ENCODE assay signal across 20 cellular contexts in the genomic region with DNA sequence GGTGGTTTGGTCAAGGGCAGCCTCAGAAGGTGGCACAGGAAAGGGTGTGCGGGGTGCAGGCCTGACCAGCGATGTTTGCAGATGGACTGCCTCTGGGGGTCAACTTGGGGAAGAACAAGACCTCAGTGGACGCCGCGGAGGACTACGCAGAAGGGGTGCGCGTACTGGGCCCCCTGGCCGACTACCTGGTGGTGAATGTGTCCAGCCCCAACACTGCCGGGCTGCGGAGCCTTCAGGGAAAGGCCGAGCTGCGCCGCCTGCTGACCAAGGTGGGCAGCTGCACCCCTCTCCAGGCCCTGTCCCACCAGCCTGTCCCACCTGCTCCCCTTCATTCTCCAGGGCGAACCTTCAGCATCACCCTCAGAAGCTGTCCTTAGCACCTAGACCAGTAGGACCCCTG. TPM values are rescaled to one million over a fixed set of nuclear protein-coding genes. Genes with fewer than 3 reads are reported as not detected.
DNase-seq lines count a peak whose midpoint lies in the region; ATAC-seq and TF ChIP-seq lines count a peak whose summit lies in the region.
"Had no signal": no experiment of that assay in that cellular context is flagged by ENCODE, and none has a peak within 500 bp of the region (broad histone marks: within the 10 kb centered on the region; RNA-seq: fewer than 3 reads in every experiment).

No MANE protein-coding gene starts in this region.

- H3K27ac ChIP-seq in upper lobe of right lung: no peak overlapping the region
- H3K27ac ChIP-seq: heart left ventricle, right atrium auricular region, tibial nerve had no signal

- H3K27ac Mint-ChIP-seq in mesothelial cell of epicardium: no peak overlapping the region
- H3K27ac Mint-ChIP-seq: T-helper 1 cell treated with Interleukin-12 subunit alpha and Interleukin-12 subunit beta and Interleukin-4 antibody, amounts not matched to agents 30 μg/mL and 1 μg/mL, for 36 hours had no signal

- no peaks in the 10 kb centered on the region for H3K4me1 Mint-ChIP-seq in mesothelial cell of epicardium

- peak; percentile 21 for DNase-seq in BE2C
- DNase-seq in HFF-Myc (ENCODE audit: extremely low read depth, low read depth): no peak
- DNase-seq in epithelial cell of esophagus (ENCODE audit: low read depth): no peak
- DNase-seq in mesothelial cell of epicardium (ENCODE audit: low spot score in 2 of 2, unreplicated experiment in 2 of 2): no peak
- DNase-seq in activated CD4-positive, alpha-beta T cell treated with anti-CD3 and anti-CD28 coated beads for 4 hours: no peak
- no peak for DNase-seq in upper lobe of right lung
- no peak for DNase-seq in NCI-H1930 (lab: John Stamatoyannopoulos, UW)
- DNase-seq: activated CD4-positive, alpha-beta T cell treated with anti-CD3 and anti-CD28 coated beads for 1 hour; activated CD8-positive, alpha-beta memory T cell treated with anti-CD3 and anti-CD28 coated beads, Interleukin-2, amount 50 U/mL, for 48 hours; C1 segment of cervical spinal cord; cerebellar nuclear complex; DMS79 treated with DMSO at 0.1 percent for 48 hours; NCI-H1105 treated with DMSO at 0.1 percent for 48 hours had no signal

- H3K4me3 ChIP-seq in BE2C (ENCODE audit: low read depth, low read length) (no peak overlapping the region), HFF-Myc (replicated peaks; ENCODE audit: low read depth, low read length) (no peak overlapping the region), epithelial cell of esophagus (ENCODE audit: low read length) (no peak overlapping the region), upper lobe of right lung (no peak overlapping the region)
- H3K4me3 ChIP-seq: GM12878, heart left ventricle, right atrium auricular region, tibial nerve had no signal

- intact Hi-C loops in upper lobe of right lung (cut with DNase I): no loop called here

- ATAC-seq in upper lobe of right lung: no peak
- ATAC-seq in HG03354 (IDR thresholded peaks at IDR 0.05; ENCODE audit: poor library complexity, severe bottlenecking, unreplicated experiment): no peak
- ATAC-seq: activated naive CD4-positive, alpha-beta T cell treated with anti-CD3 and anti-CD28 coated beads, Interleukin-2, amount 50 U/mL, for 72 hours; GM12878; heart left ventricle had no signal

- H3K4me1 ChIP-seq in BE2C (no peaks in the 10 kb centered on the region), upper lobe of right lung (peaks cover 18% of the 10 kb centered on the region)

- H3K27me3 ChIP-seq in BE2C (no peaks in the 10 kb centered on the region), upper lobe of right lung (no peaks in the 10 kb centered on the region)
- H3K27me3 ChIP-seq: heart left ventricle, right atrium auricular region, tibial nerve had no signal

- H3K4me3 Mint-ChIP-seq in mesothelial cell of epicardium: no peak overlapping the region
- H3K4me3 Mint-ChIP-seq: T-helper 1 cell treated with Interleukin-12 subunit alpha and Interleukin-12 subunit beta and Interleukin-4 antibody, amounts not matched to agents 30 μg/mL and 1 μg/mL, for 36 hours had no signal

- H3K36me3 ChIP-seq in BE2C: peaks cover 42% of the 10 kb centered on the region
- peaks cover 26% of the 10 kb centered on the region for H3K36me3 ChIP-seq in upper lobe of right lung

- H3K9me3 Mint-ChIP-seq in mesothelial cell of epicardium: no peaks in the 10 kb centered on the region
- H3K9me3 Mint-ChIP-seq: activated naive CD4-positive, alpha-beta T cell treated with anti-CD3 and anti-CD28 coated beads, Interleukin-2, amount 50 U/mL, for 72 hours; T-helper 1 cell treated with Interleukin-12 subunit alpha and Interleukin-12 subunit beta and Interleukin-4 antibody, amounts not matched to agents 30 μg/mL and 1 μg/mL, for 36 hours had no signal

- H3K9me3 ChIP-seq in BE2C: no peaks in the 10 kb centered on the region
- no peaks in the 10 kb centered on the region for H3K9me3 ChIP-seq in upper lobe of right lung
- H3K9me3 ChIP-seq: heart left ventricle, right atrium auricular region, tibial nerve had no signal

- H3K36me3 Mint-ChIP-seq in mesothelial cell of epicardium: peaks cover 35% of the 10 kb centered on the region

- 0 out of 2 replicates have a peak, but pooled peaks have one; percentile 17 for TF ChIP-seq CTCF in BE2C (IDR thresholded peaks at IDR 0.05; ENCODE audit: low read depth, low read length)
- peak; percentile 34 for TF ChIP-seq CTCF in HFF-Myc (IDR thresholded peaks at IDR 0.05; ENCODE audit: low read depth, low read length, missing control alignments)
- TF ChIP-seq CTCF in epithelial cell of esophagus (IDR thresholded peaks at IDR 0.05; ENCODE audit: insufficient read depth, low read depth, low read length, missing control alignments): peak; percentile 39
- TF ChIP-seq CTCF in mesothelial cell of epicardium (IDR thresholded peaks at IDR 0.05; ENCODE audit: unreplicated experiment): peak; percentile 41
- no peak for TF ChIP-seq CTCF in upper lobe of right lung (IDR thresholded peaks at IDR 0.05)

- H3K27me3 Mint-ChIP-seq in mesothelial cell of epicardium (ENCODE audit: low read depth): no peaks in the 10 kb centered on the region

RNA-seq across cellular contexts. Expression of gene DHODH, which starts 12.5 kb away (rescaled TPM):
- polyA plus RNA-seq in BE2C (2012; ENCODE audit: insufficient read depth, insufficient read length, low read depth): 24.9 TPM
- total RNA-seq in mesothelial cell of epicardium: 9.2 to 11.7 TPM (median 11.5 TPM) in 3 replicates
- total RNA-seq in upper lobe of right lung: 7.7 TPM

RNA-seq across cellular contexts. Expression of gene PKD1L3, which starts 20.8 kb away (rescaled TPM):
- not detected for polyA plus RNA-seq in BE2C (2012; ENCODE audit: insufficient read depth, insufficient read length, low read depth)
- total RNA-seq in mesothelial cell of epicardium (0.04 to 0.05 TPM in 2 of 3 replicates, not detected in the other), upper lobe of right lung (0.32 TPM)

RNA-seq across cellular contexts. Expression of gene HP, which starts 33.3 kb away (rescaled TPM):
- polyA plus RNA-seq in BE2C (2012; ENCODE audit: insufficient read depth, insufficient read length, low read depth): 0.59 TPM
- total RNA-seq in mesothelial cell of epicardium (not detected in 3 replicates), upper lobe of right lung (94.2 TPM)
- total RNA-seq: activated naive CD4-positive, alpha-beta T cell treated with anti-CD3 and anti-CD28 coated beads, Interleukin-2, amount 50 U/mL, for 72 hours had no signal
- polyA plus RNA-seq: GM12878 had no signal

RNA-seq across cellular contexts. Expression of gene HPR, which starts 42.0 kb away (rescaled TPM):
- polyA plus RNA-seq in BE2C (2012; ENCODE audit: insufficient read depth, insufficient read length, low read depth): not detected
- total RNA-seq in mesothelial cell of epicardium (0.22 to 0.33 TPM (median 0.29 TPM) in 3 replicates), upper lobe of right lung (2.7 TPM)
- total RNA-seq: activated naive CD4-positive, alpha-beta T cell treated with anti-CD3 and anti-CD28 coated beads, Interleukin-2, amount 50 U/mL, for 72 hours; GM12878 had no signal

Comparison
In these comparisons a context has a peak if more than half of its experiments do, and no peak if none do; other contexts are left out.
1. RNA of gene HP, which starts 33.3 kb away (total RNA-seq): 94.2 TPM in upper lobe of right lung (single experiment); not detected in mesothelial cell of epicardium; every median in the first group is over 10 times any median in the second.